ENCODE assay signal across 10 cellular contexts in the genomic region with DNA sequence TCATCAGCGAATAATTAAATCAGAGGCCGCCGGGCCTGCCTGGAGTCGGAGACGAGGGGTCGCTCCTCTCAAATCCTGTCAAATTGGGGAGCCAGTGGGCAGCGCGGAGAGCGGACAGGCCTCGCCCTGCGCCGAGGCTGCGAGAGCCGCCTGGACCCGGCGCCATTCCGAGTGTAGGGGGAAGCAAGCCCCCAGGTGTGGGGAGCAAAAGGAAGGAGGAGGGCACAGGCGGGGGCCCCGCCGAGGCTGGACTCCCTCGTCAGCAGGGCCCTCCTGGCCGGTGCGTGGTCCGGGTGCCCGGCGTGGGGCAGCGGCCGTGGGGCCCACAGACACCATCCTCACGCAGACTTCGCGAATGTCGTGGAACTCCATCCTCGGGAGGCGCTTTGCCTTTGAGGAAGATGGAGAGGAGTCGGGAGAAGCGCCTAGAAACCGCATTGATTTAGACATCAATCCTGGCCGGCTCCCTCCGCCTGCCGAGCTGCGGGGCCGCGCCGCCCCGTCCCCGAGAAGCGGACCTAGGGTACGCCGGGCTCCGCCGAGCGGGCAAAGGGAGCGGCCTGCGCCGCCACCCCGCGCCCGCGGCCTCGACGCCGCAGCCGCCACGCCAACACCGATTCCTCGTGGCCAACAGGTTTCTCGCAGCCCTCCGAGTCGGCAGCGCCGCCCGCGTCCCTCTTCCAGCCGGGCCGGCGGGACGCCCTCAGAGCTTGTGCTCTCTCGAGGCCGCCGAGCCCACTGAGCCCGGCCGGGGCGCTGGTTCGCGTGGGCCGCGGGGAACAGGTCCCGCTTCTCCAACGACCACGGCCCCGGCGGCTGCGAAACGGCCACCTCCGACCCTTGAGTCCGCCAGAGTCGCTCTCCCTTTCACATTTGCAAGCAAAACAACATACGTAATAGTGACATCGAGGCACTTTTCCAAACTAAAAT. TPM values are rescaled to one million over a fixed set of nuclear protein-coding genes. Genes with fewer than 3 reads are reported as not detected.
A peak's percentile ranks its signal among the peaks of the same experiment; 100 is the strongest.
DNase-seq lines count a peak whose midpoint lies in the region; ATAC-seq, FAIRE-seq and TF ChIP-seq lines count a peak whose summit lies in the region.
"Had no signal": no experiment of that assay in that cellular context is flagged by ENCODE, and none has a peak within 500 bp of the region (broad histone marks: within the 10 kb centered on the region; RNA-seq: fewer than 3 reads in every experiment).

No MANE protein-coding gene starts in this region.

- H3K4me3 Mint-ChIP-seq in activated T-cell treated with anti-CD3 and anti-CD28 coated beads, Interleukin-2, amount 50 U/mL, for 24 hours = no peak overlapping the region
- H3K4me3 Mint-ChIP-seq: stimulated activated memory B cell treated with anti-CD40 and anti-IgM and Interleukin-4, amounts not matched to agents 10 μg/mL and 1 μg/mL and 100 μg/mL, for 72 hours had no signal

- TF ChIP-seq EP300 in stomach (IDR thresholded peaks at IDR 0.05) = no peak

- H3K4me1 Mint-ChIP-seq in activated T-cell treated with anti-CD3 and anti-CD28 coated beads, Interleukin-2, amount 50 U/mL, for 24 hours (ENCODE audit: low read depth) = peaks cover 17% of the 10 kb centered on the region
- H3K4me1 Mint-ChIP-seq: stimulated activated memory B cell treated with anti-CD40 and anti-IgM and Interleukin-4, amounts not matched to agents 10 μg/mL and 1 μg/mL and 100 μg/mL, for 72 hours had no signal

- H3K27ac ChIP-seq in ascending aorta (no peak overlapping the region), right lobe of liver (peak overlapping the region in 2 of 3 donors; percentile 78 to 83), stomach (no peak overlapping the region)

- H3K36me3 Mint-ChIP-seq in activated T-cell treated with anti-CD3 and anti-CD28 coated beads, Interleukin-2, amount 50 U/mL, for 24 hours (ENCODE audit: low read depth) = no peaks in the 10 kb centered on the region
- H3K36me3 Mint-ChIP-seq: stimulated activated memory B cell treated with anti-CD40 and anti-IgM and Interleukin-4, amounts not matched to agents 10 μg/mL and 1 μg/mL and 100 μg/mL, for 72 hours had no signal

- H3K9me3 ChIP-seq in ascending aorta (no peaks in the 10 kb centered on the region), right lobe of liver (no peaks in the 10 kb centered on the region), stomach (peaks cover 0 to 30% (median 23%) of the 10 kb centered on the region in 4 donors)

- no peaks in the 10 kb centered on the region for H3K4me1 ChIP-seq in ascending aorta
- peaks cover 0 to 18% (median 3%) of the 10 kb centered on the region in 4 donors for H3K4me1 ChIP-seq in right lobe of liver
- H3K4me1 ChIP-seq in stomach = peaks cover 0 to 38% (median 20%) of the 10 kb centered on the region in 4 donors

- no peak for TF ChIP-seq CTCF in ascending aorta (IDR thresholded peaks at IDR 0.05)
- TF ChIP-seq CTCF in right lobe of liver (IDR thresholded peaks at IDR 0.05) = no peak
- no peak for TF ChIP-seq CTCF in stomach (IDR thresholded peaks at IDR 0.05)
- no peak for TF ChIP-seq CTCF in D721Med (IDR thresholded peaks at IDR 0.05; ENCODE audit: insufficient read depth, missing control alignments)

- DNase-seq in activated T-cell treated with anti-CD3 and anti-CD28 coated beads, Interleukin-2, amount 50 U/mL, for 24 hours = peak; percentile 29
- no peak for DNase-seq in activated T-cell treated with anti-CD3 and anti-CD28 coated beads for 4 hours
- DNase-seq in ascending aorta (ENCODE audit: low spot score in 2 of 2) = no peak
- DNase-seq in right lobe of liver = peak in 1 of 3 donors; percentile 37
- DNase-seq in stomach = no peak
- DNase-seq in globus pallidus (ENCODE audit: low spot score) = no peak
- no peak for DNase-seq in D721Med (ENCODE audit: insufficient read length, low spot score)
- DNase-seq in NCI-H1930 (lab: John Stamatoyannopoulos, UW) = no peak

- intact Hi-C loops in ascending aorta (cut with DNase I) (no loop called here), right lobe of liver (cut with DNase I) (no loop called here), stomach (cut with DNase I; ENCODE audit: low total_unique reads) (no loop called here)

- TF ChIP-seq POLR2A in right lobe of liver (IDR thresholded peaks at IDR 0.05) = no peak
- TF ChIP-seq POLR2A in stomach (IDR thresholded peaks at IDR 0.05) = no peak

- FAIRE-seq in D721Med (lab: Jason Lieb, UNC) = no peak

- H3K27me3 ChIP-seq in ascending aorta (peaks cover 35% of the 10 kb centered on the region), right lobe of liver (no peaks in the 10 kb centered on the region), stomach (peaks cover 35 to 97% (median 63%) of the 10 kb centered on the region in 3 donors)

- peaks cover 85% of the 10 kb centered on the region for H3K27me3 Mint-ChIP-seq in activated T-cell treated with anti-CD3 and anti-CD28 coated beads, Interleukin-2, amount 50 U/mL, for 24 hours

- peak overlapping the region; percentile 40 for H3K27ac Mint-ChIP-seq in activated T-cell treated with anti-CD3 and anti-CD28 coated beads, Interleukin-2, amount 50 U/mL, for 24 hours
- H3K27ac Mint-ChIP-seq: stimulated activated memory B cell treated with anti-CD40 and anti-IgM and Interleukin-4, amounts not matched to agents 10 μg/mL and 1 μg/mL and 100 μg/mL, for 72 hours had no signal

- H3K4me3 ChIP-seq in ascending aorta (peak overlapping the region; percentile 35 to 44), right lobe of liver (peak overlapping the region in 2 of 3 donors; percentile 19 to 52), stomach (peak overlapping the region in 3 of 4 donors; percentile 20 to 41 (median 34))

- H3K9me3 Mint-ChIP-seq in activated T-cell treated with anti-CD3 and anti-CD28 coated beads, Interleukin-2, amount 50 U/mL, for 24 hours = peaks cover 21% of the 10 kb centered on the region
- H3K9me3 Mint-ChIP-seq: stimulated activated memory B cell treated with anti-CD40 and anti-IgM and Interleukin-4, amounts not matched to agents 10 μg/mL and 1 μg/mL and 100 μg/mL, for 72 hours had no signal

- ATAC-seq in right lobe of liver = peak in 2 of 4 donors; percentile 3 to 4
- ATAC-seq: stimulated activated memory B cell treated with anti-CD40 and anti-IgM and Interleukin-4, amounts not matched to agents 10 μg/mL and 1 μg/mL and 100 μg/mL, for 72 hours had no signal

- no peaks in the 10 kb centered on the region for H3K36me3 ChIP-seq in ascending aorta
- no peaks in the 10 kb centered on the region for H3K36me3 ChIP-seq in right lobe of liver
- no peaks in the 10 kb centered on the region for H3K36me3 ChIP-seq in stomach

- 8% methylated on average over 18 of the region's 99 CpGs for WGBS in right lobe of liver (ENCODE audit: insufficient coverage, low coverage, low lambda C conversion rate, missing lambda C conversion rate)
- 5 to 19% (median 14%) methylated on average over 30 to 99 of the region's 99 CpGs for WGBS in stomach, 5 donors

RNA-seq across cellular contexts. Expression of a gene that starts 6.7 kb away (rescaled TPM):
- total RNA-seq in ascending aorta (0.11 TPM), right lobe of liver (10 to 100 TPM in 4 of 6 experiments, 1 to 10 TPM in 2; 7.7 to 25.8 (median 14.2) TPM), stomach (under 1 TPM in 3 of 5 donors, not detected in 2; under 0.01 to 0.37 (median 0.14) TPM)
- polyA plus RNA-seq in stomach = under 1 TPM in 1 of 3 donors, not detected in 2; under 0.01 TPM
- total RNA-seq: activated CD8-positive, alpha-beta memory T cell treated with anti-CD3 and anti-CD28 coated beads for 36 hours had no signal

Comparison
In these comparisons a context has a peak if more than half of its experiments do, and no peak if none do; other contexts are left out.
1. H3K27ac ChIP-seq: peak in right lobe of liver (2 of 3); none in ascending aorta (0 of 2) and stomach (0 of 5).
2. Peak in every context shown above with its lines, with median percentiles within 50 percentile points of each other: H3K4me3 ChIP-seq.